8 cellular contexts compared by ENCODE assay signal in genomic region chr3:169772951-169773816, GRCh38. TPM values are rescaled to one million over a fixed set of nuclear protein-coding genes. Genes with fewer than 3 reads are reported as not detected.
DNase-seq lines count a peak whose midpoint lies in the region; ATAC-seq, FAIRE-seq and TF ChIP-seq lines count a peak whose summit lies in the region.

Gene MYNN, plus strand, starts transcription at chr3:169773396. Its CDS starts 900 bp downstream, at chr3:169774296.

- peaks cover 18% of the 10 kb centered on the region for H3K4me1 ChIP-seq in keratinocyte (ENCODE audit: control insufficient read depth, extremely low read depth, insufficient read depth, low read length)

- DNase-seq in AG08395 (ENCODE audit: low spot score), result peak; percentile 81
- DNase-seq in NCI-H345 treated with DMSO at 0.1 percent for 48 hours (lab: John Stamatoyannopoulos, UW; ENCODE audit: unreplicated experiment), result peak; percentile 63
- DNase-seq in activated CD4-positive, CD25-positive, alpha-beta regulatory T cell treated with anti-CD3 and anti-CD28 coated beads, Interleukin-2, amount 50 U/mL, for 16 hours (ENCODE audit: low read depth, low spot score), result peak; percentile 86
- peak; percentile 88 to 89 for DNase-seq in central memory CD8-positive, alpha-beta T cell (ENCODE audit: low spot score in 2 of 2)
- peak; percentile 25 for DNase-seq in keratinocyte (ENCODE audit: low read depth, low spot score)
- DNase-seq in stimulated activated CD4-positive, alpha-beta T cell treated with anti-CD3 and anti-CD28 coated beads, Interleukin-15, amount 100 ng/mL, for 24 hours, result peak; percentile 94

- H3K9ac ChIP-seq in keratinocyte (ENCODE audit: control insufficient read depth, extremely low read depth, insufficient read depth, low read length), result peak within 1 kb of the TSS; percentile 99

- H3K27me3 ChIP-seq in keratinocyte (ENCODE audit: control insufficient read depth, extremely low read depth, insufficient read depth, low read length), result no peaks in the 10 kb centered on the region

- H3K4me2 ChIP-seq in keratinocyte (ENCODE audit: control insufficient read depth, extremely low read depth, insufficient read depth, low read depth, low read length), result peak within 1 kb of the TSS; percentile 93

- ATAC-seq in GM18907 (IDR thresholded peaks at IDR 0.05; ENCODE audit: unreplicated experiment), result peak; percentile 85
- peak; percentile 87 for ATAC-seq in HG03159 (IDR thresholded peaks at IDR 0.05; ENCODE audit: unreplicated experiment)
- peak; percentile 80 for ATAC-seq in central memory CD8-positive, alpha-beta T cell (replicated peaks; ENCODE audit: extremely low read depth, poor library complexity, severe bottlenecking)

- H3K9me1 ChIP-seq in keratinocyte (ENCODE audit: control insufficient read depth, extremely low read depth, insufficient read depth, low read length), result no peaks in the 10 kb centered on the region

- peaks cover 49% of the 10 kb centered on the region for H3K36me3 Mint-ChIP-seq in central memory CD8-positive, alpha-beta T cell (ENCODE audit: insufficient read depth)

- peak within 1 kb of the TSS; percentile 75 to 97 (median 76) for H3K4me3 ChIP-seq in keratinocyte (ENCODE audit: control insufficient read depth in 2 of 3, extremely low read depth in 1 of 3, insufficient read depth in 2 of 3, low read depth in 1 of 3, low read length in 3 of 3)

- H3K4me3 Mint-ChIP-seq in central memory CD8-positive, alpha-beta T cell, result peak within 1 kb of the TSS; percentile 96

- no peaks in the 10 kb centered on the region for H4K20me1 ChIP-seq in keratinocyte (ENCODE audit: control insufficient read depth, extremely low read depth, insufficient read depth, low read length)

- dilution Hi-C loops in keratinocyte (cut with MboI; ENCODE audit: extremely low pct_ligation_motif_present, low sequenced_read_pairs), result no loop called here

- peak within 1 kb of the TSS; percentile 99 for H3K27ac Mint-ChIP-seq in central memory CD8-positive, alpha-beta T cell (ENCODE audit: low read depth)

- FAIRE-seq in keratinocyte (lab: Jason Lieb, UNC), result peak; percentile 84

- peaks cover 41% of the 10 kb centered on the region for H3K79me2 ChIP-seq in keratinocyte (ENCODE audit: control insufficient read depth, insufficient read depth, low read length)

- H2AFZ ChIP-seq in keratinocyte (ENCODE audit: control insufficient read depth, low read length), result peak within 1 kb of the TSS; percentile 97

- H3K27me3 Mint-ChIP-seq in central memory CD8-positive, alpha-beta T cell, result no peaks in the 10 kb centered on the region

- H3K36me3 ChIP-seq in keratinocyte (ENCODE audit: control insufficient read depth in 2 of 2, extremely low read depth in 1 of 2, insufficient read depth in 2 of 2, low read length in 2 of 2), result peaks cover 3 to 12% of the 10 kb centered on the region in 2 experiments

- H3K27ac ChIP-seq in keratinocyte (ENCODE audit: control insufficient read depth, insufficient read depth, low read length), result peak within 1 kb of the TSS; percentile 98

- H3K9me3 Mint-ChIP-seq in central memory CD8-positive, alpha-beta T cell, result no peaks in the 10 kb centered on the region

- H3K4me1 Mint-ChIP-seq in central memory CD8-positive, alpha-beta T cell, result peaks cover 66% of the 10 kb centered on the region

- TF ChIP-seq CTCF in keratinocyte (optimal IDR thresholded peaks at IDR 0.05 in 1 of 3, IDR thresholded peaks at IDR 0.05 in 1 of 3, conservative IDR thresholded peaks at IDR 0.05 in 1 of 3; ENCODE audit: extremely low read depth in 1 of 3, insufficient read depth in 2 of 3, low read length in 3 of 3), result peak in 2 of 3 experiments; percentile 8 to 10

- H3K9me3 ChIP-seq in keratinocyte (ENCODE audit: control insufficient read depth, low read depth, low read length), result no peaks in the 10 kb centered on the region

RNA-seq across cellular contexts. Expression of gene MYNN, which starts in this region (rescaled TPM):
- polyA plus RNA-seq in keratinocyte, result 10.0 to 16.9 TPM (median 11.2 TPM) in 3 replicates
- 38.1 TPM for polyA plus RNA-seq in keratinocyte (2011; ENCODE audit: low read depth)
- polyA plus RNA-seq in keratinocyte (2011; cell fraction: cytosol; rRNA removed), result 5.7 and 14.9 TPM in 2 replicates
- polyA plus RNA-seq in keratinocyte (2011; cell fraction: nucleus; rRNA removed), result 16.0 and 19.2 TPM in 2 replicates
- polyA plus RNA-seq in keratinocyte (2012; ENCODE audit: low replicate concordance), result 7.6 and 10.9 TPM in 2 replicates
- 2.0 to 15.9 TPM (median 6.7 TPM) in 3 replicates for polyA minus RNA-seq in keratinocyte
- 6.7 TPM for polyA minus RNA-seq in keratinocyte (2011; cell fraction: cytosol; rRNA and poly(A)+ RNA removed)
- polyA minus RNA-seq in keratinocyte (2011; cell fraction: nucleus; rRNA and poly(A)+ RNA removed), result 8.7 and 11.4 TPM in 2 replicates

Comparison
In these comparisons a context has a peak if more than half of its experiments do, and no peak if none do; other contexts are left out.
1. Peak in every context shown above with its lines: DNase-seq, ATAC-seq, H3K4me3 ChIP-seq and H3K27ac ChIP-seq.
2. DNase-seq: peak in every context shown above with its lines; median percentile 94 in stimulated activated CD4-positive, alpha-beta T cell treated with anti-CD3 and anti-CD28 coated beads, Interleukin-15, amount 100 ng/mL, for 24 hours; 88 in central memory CD8-positive, alpha-beta T cell; 86 in activated CD4-positive, CD25-positive, alpha-beta regulatory T cell treated with anti-CD3 and anti-CD28 coated beads, Interleukin-2, amount 50 U/mL, for 16 hours; 81 in AG08395; 63 in NCI-H345 treated with DMSO at 0.1 percent for 48 hours; 25 in keratinocyte.